ENCODE assay signal across 13 cellular contexts in genomic region chr6:149405823-149406765, GRCh38. TPM values are rescaled to one million over a fixed set of nuclear protein-coding genes. Genes with fewer than 3 reads are reported as not detected.
DNase-seq lines count a peak whose midpoint lies in the region; ATAC-seq and TF ChIP-seq lines count a peak whose summit lies in the region.
"Had no signal": no experiment of that assay in that cellular context is flagged by ENCODE, and none has a peak within 500 bp of the region (broad histone marks: within the 10 kb centered on the region; RNA-seq: fewer than 3 reads in every experiment).

No MANE protein-coding gene starts in this region.

- H4K20me1 ChIP-seq in HCT116 (ENCODE audit: insufficient read depth): no peaks in the 10 kb centered on the region

- H3K4me2 ChIP-seq in HCT116 (ENCODE audit: low read length): no peak overlapping the region

- H2AFZ ChIP-seq in ACC112 (ENCODE audit: low read length, unreplicated experiment) (no peak overlapping the region), HCT116 (ENCODE audit: low read depth, low read length, poor library complexity, severe bottlenecking) (no peak overlapping the region)

- RAD21 ChIA-PET in HCT116 (lab: Charles Lee; ENCODE audit: low non-redundant PET in 1 of 2, low total read pairs in 2 of 2, uncharacterized antibody in 2 of 2, unreplicated experiment in 2 of 2): no interaction called here

- intact Hi-C loops in HCT116 (cut with micrococcal nuclease): no loop called here

- no peak overlapping the region for H3K9ac ChIP-seq in HCT116 (ENCODE audit: low read length)

- peak overlapping the region; percentile 14; the same call in 1 of the 2 replicates for H3K27ac ChIP-seq in ACC112 (ENCODE audit: low read depth, low read length)
- no peak overlapping the region for H3K27ac ChIP-seq in HCT116 (ENCODE audit: low read depth, low read length)
- peak overlapping the region; percentile 5; the same call in 1 of the 2 replicates for H3K27ac ChIP-seq in VCaP
- H3K27ac ChIP-seq: tibial artery, WERI-Rb-1 had no signal

- H3K9me3 ChIP-seq in HCT116 (ENCODE audit: control insufficient read depth in 1 of 2, insufficient read depth in 1 of 2, low read depth in 1 of 2, low read length in 2 of 2) (no peaks in the 10 kb centered on the region), BE2C (no peaks in the 10 kb centered on the region)
- H3K9me3 ChIP-seq: tibial artery had no signal

- ATAC-seq in HCT116 (no peak), HG03354 (IDR thresholded peaks at IDR 0.05; ENCODE audit: poor library complexity, severe bottlenecking, unreplicated experiment) (no peak)

- POLR2A ChIA-PET in HCT116 (lab: Charles Lee): no interaction called here

- TF ChIP-seq RAD21 in HCT116 (IDR thresholded peaks at IDR 0.05; ENCODE audit: low read depth): no peak

- H3K9me2 ChIP-seq in HCT116 (ENCODE audit: insufficient read depth): no peaks in the 10 kb centered on the region

- peaks cover 50% of the 10 kb centered on the region for H3K36me3 ChIP-seq in ACC112 (ENCODE audit: insufficient read depth, low read length)
- H3K36me3 ChIP-seq in HCT116 (ENCODE audit: control insufficient read depth in 1 of 2, insufficient read depth in 2 of 2, low read length in 2 of 2): peaks cover 0 to 19% of the 10 kb centered on the region in 2 experiments; a peak in 2 of 4 replicates
- peaks cover 12% of the 10 kb centered on the region for H3K36me3 ChIP-seq in BE2C

- no TSS peak for BruUV-seq in HCT116 (replicated peaks; lab: Mats Ljungman, UMichigan)

- TF ChIP-seq CTCF in HCT116 (IDR thresholded peaks at IDR 0.05 in 2 of 3, conservative IDR thresholded peaks at IDR 0.05 in 1 of 3; ENCODE audit: borderline replicate concordance in 1 of 3, insufficient read depth in 1 of 3, low read depth in 2 of 3, low read length in 2 of 3): no peak
- TF ChIP-seq CTCF in VCaP (conservative IDR thresholded peaks at IDR 0.05): no peak
- TF ChIP-seq CTCF in fibroblast of the aortic adventitia (IDR thresholded peaks at IDR 0.05; ENCODE audit: insufficient read depth, low read length): no peak
- TF ChIP-seq CTCF in BE2C (IDR thresholded peaks at IDR 0.05; ENCODE audit: low read depth, low read length): no peak

- DNase-seq in HCT116 (ENCODE audit: low read depth, low spot score) (no peak), fibroblast of the aortic adventitia (ENCODE audit: low read depth) (peak; percentile 51), OCI-M2 (lab: John Stamatoyannopoulos, UW; ENCODE audit: unreplicated experiment) (no peak), BE2C (no peak), DMS79 treated with DMSO at 0.1 percent for 48 hours (lab: John Stamatoyannopoulos, UW) (no peak)
- DNase-seq: hypothalamus, NCI-H510A treated with DMSO at 0.1 percent for 48 hours, nephron progenitor cell, tibial artery, WERI-Rb-1 had no signal

- H3K27me3 ChIP-seq in ACC112 (ENCODE audit: insufficient read depth, low read length) (no peaks in the 10 kb centered on the region), HCT116 (ENCODE audit: insufficient read depth, low read length) (no peaks in the 10 kb centered on the region), BE2C (no peaks in the 10 kb centered on the region)
- H3K27me3 ChIP-seq: tibial artery had no signal

- TF ChIP-seq POLR2A in HCT116 (IDR thresholded peaks at IDR 0.05; ENCODE audit: borderline replicate concordance, extremely low read depth, insufficient read depth, insufficient read length): no peak

- CTCF ChIA-PET in HCT116 (lab: Charles Lee): no interaction called here

- no peak overlapping the region for H3K4me3 ChIP-seq in ACC112 (ENCODE audit: low read depth, low read length)
- no peak overlapping the region for H3K4me3 ChIP-seq in HCT116 (replicated peaks in 1 of 2; ENCODE audit: low read depth in 1 of 2, low read length in 2 of 2)
- H3K4me3 ChIP-seq in fibroblast of the aortic adventitia (ENCODE audit: low read depth, low read length): no peak overlapping the region
- H3K4me3 ChIP-seq in BE2C (ENCODE audit: low read depth, low read length): no peak overlapping the region
- H3K4me3 ChIP-seq: tibial artery had no signal

- H3K79me2 ChIP-seq in ACC112 (ENCODE audit: control insufficient read depth, insufficient read depth, low read length, unreplicated experiment) (no peaks in the 10 kb centered on the region), HCT116 (ENCODE audit: insufficient read depth, low read length) (no peaks in the 10 kb centered on the region)

- H3K4me1 ChIP-seq in ACC112 (ENCODE audit: control insufficient read depth, insufficient read depth, low read length, unreplicated experiment): no peaks in the 10 kb centered on the region
- H3K4me1 ChIP-seq in HCT116 (ENCODE audit: control insufficient read depth in 1 of 2, insufficient read depth in 2 of 2, low read length in 2 of 2): no peaks in the 10 kb centered on the region
- no peaks in the 10 kb centered on the region for H3K4me1 ChIP-seq in BE2C
- H3K4me1 ChIP-seq: tibial artery had no signal

TF ChIP-seq in HCT116, 20 proteins besides CTCF, POLR2A, EP300 and RAD21:
- no peak for TF ChIP-seq ZBTB33 (IDR thresholded peaks at IDR 0.05; ENCODE audit: extremely low read depth, insufficient replicate concordance, low read length)
- peak; percentile 55 for TF ChIP-seq CEBPB (IDR thresholded peaks at IDR 0.05; ENCODE audit: low read depth)
- peak; percentile 26; the same call in 1 of the 2 replicates for TF ChIP-seq ATF3 (IDR thresholded peaks at IDR 0.05)
- TF ChIP-seq FOSL1 (IDR thresholded peaks at IDR 0.05; ENCODE audit: low read depth): no peak
- TF ChIP-seq EGR1 (IDR thresholded peaks at IDR 0.05; ENCODE audit: low read depth): no peak
- no peak for TF ChIP-seq TCF7L2 (IDR thresholded peaks at IDR 0.05; ENCODE audit: borderline replicate concordance, extremely low read depth, insufficient read depth, insufficient read length)

RNA-seq across cellular contexts. Expression of gene SUMO4, which starts 6.0 kb away (rescaled TPM):
- total RNA-seq in HCT116 (2021; ENCODE audit: unreplicated experiment) (1.6 TPM), fibroblast of the aortic adventitia (ENCODE audit: low replicate concordance) (3.8 TPM in 1 of 2 replicates, not detected in the other)
- polyA plus RNA-seq in HCT116 (2012): 0.10 and 0.12 TPM in 2 replicates
- 0.49 TPM for polyA plus RNA-seq in BE2C (2012; ENCODE audit: insufficient read depth, insufficient read length, low read depth)
